Comparison of ENCODE assay signal across 10 cellular contexts in genomic region chr10:73647875-73648228, GRCh38. TPM values are rescaled to one million over a fixed set of nuclear protein-coding genes. Genes with fewer than 3 reads are reported as not detected.
A peak's percentile ranks its signal among the peaks of the same experiment; 100 is the strongest.
DNase-seq lines count a peak whose midpoint lies in the region; TF ChIP-seq lines count a peak whose summit lies in the region.
"Had no signal": no experiment of that assay in that cellular context is flagged by ENCODE, and none has a peak within 500 bp of the region (broad histone marks: within the 10 kb centered on the region; RNA-seq: fewer than 3 reads in every experiment).

No MANE protein-coding gene starts in this region.

- no peaks in the 10 kb centered on the region for H3K9me2 ChIP-seq in neural cell (ENCODE audit: insufficient read depth, low read length)

- no peak for TF ChIP-seq EP300 in neural cell (conservative IDR thresholded peaks at IDR 0.05; ENCODE audit: poor library complexity, severe bottlenecking)

- POLR2A ChIA-PET in AG04450 (lab: Yijun Ruan, JAX) = interaction anchor here (1.2 to 1.3 kb wide), 2 partner anchors 22 to 83 kb away, joined by 3 read pairs; no protein-coding TSS in a partner anchor

- no peaks in the 10 kb centered on the region for H3F3A ChIP-seq in neural cell (ENCODE audit: insufficient read depth, low read length, poor library complexity, severe bottlenecking)

- no peak for TF ChIP-seq RAD21 in neural cell (conservative IDR thresholded peaks at IDR 0.05)

- peaks cover 21% of the 10 kb centered on the region for H3K4me1 ChIP-seq in SJCRH30

- CTCF ChIA-PET in AG04450 (lab: Charles Lee) = interaction anchor here (10.0 kb wide), 1 partner anchor 119 kb away, joined by 284 read pairs; no protein-coding TSS in a partner anchor

- H3K79me2 ChIP-seq in neural cell (replicated peaks; ENCODE audit: insufficient read depth, low read length) = no peaks in the 10 kb centered on the region

- H3K4me2 ChIP-seq in neural cell (ENCODE audit: low read length) = peak overlapping the region; percentile 39

- peak overlapping the region; percentile 76 for H2AFZ ChIP-seq in neural cell (ENCODE audit: low read depth, low read length)

- H3K4me3 ChIP-seq in AG04450 (ENCODE audit: low read depth, low read length) (peak overlapping the region; percentile 27), epithelial cell of proximal tubule (ENCODE audit: low read depth, low read length) (peak overlapping the region; percentile 64), neural cell (ENCODE audit: low read length) (peak overlapping the region; percentile 75), SJCRH30 (no peak overlapping the region)

- no peak overlapping the region for H3K27ac ChIP-seq in AG04450 (ENCODE audit: low read depth, low read length)
- peak overlapping the region; percentile 50 for H3K27ac ChIP-seq in KOPT-K1 (ENCODE audit: low read depth, low read length, poor library complexity, severe bottlenecking)
- peak overlapping the region; percentile 33 for H3K27ac ChIP-seq in neural cell (ENCODE audit: low read length)
- H3K27ac ChIP-seq in SJCRH30 = no peak overlapping the region

- no peaks in the 10 kb centered on the region for H3K36me3 ChIP-seq in KOPT-K1 (ENCODE audit: insufficient read depth, low read length)
- no peaks in the 10 kb centered on the region for H3K36me3 ChIP-seq in neural cell (ENCODE audit: insufficient read depth, low read length)
- no peaks in the 10 kb centered on the region for H3K36me3 ChIP-seq in SJCRH30

- H3K9ac ChIP-seq in neural cell (ENCODE audit: low read length) = peak overlapping the region; percentile 65

- DNase-seq in AG04450 (ENCODE audit: low read depth, low spot score) = no peak
- no peak for DNase-seq in epithelial cell of proximal tubule (ENCODE audit: low read depth)
- no peak for DNase-seq in SJCRH30
- DNase-seq in stimulated activated CD4-positive, alpha-beta T cell treated with anti-CD3 and anti-CD28 coated beads, Interleukin-4, amount 100 ng/mL, for 24 hours = no peak
- DNase-seq in activated gamma-delta T cell (lab: John Stamatoyannopoulos, UW) = no peak
- no peak for DNase-seq in NAMALWA (ENCODE audit: low spot score)
- DNase-seq: stimulated activated naive CD4-positive, alpha-beta T cell treated with Interleukin-2 at 50 U/mL for 16 hours had no signal

- TF ChIP-seq CTCF in AG04450 (IDR thresholded peaks at IDR 0.05; ENCODE audit: low read depth, low read length) (no peak), epithelial cell of proximal tubule (conservative IDR thresholded peaks at IDR 0.05; ENCODE audit: low read depth, low read length) (no peak), neural cell (IDR thresholded peaks at IDR 0.05; ENCODE audit: poor library complexity, severe bottlenecking) (no peak)

- H4K20me1 ChIP-seq in neural cell (ENCODE audit: insufficient read depth) = no peaks in the 10 kb centered on the region

- H3K27me3 ChIP-seq in AG04450 (ENCODE audit: control insufficient read depth, insufficient read depth, low read length) (no peaks in the 10 kb centered on the region), neural cell (ENCODE audit: insufficient read depth, low read depth, low read length) (no peaks in the 10 kb centered on the region), SJCRH30 (no peaks in the 10 kb centered on the region)

- H3K9me3 ChIP-seq in AG04450 (ENCODE audit: control insufficient read depth, insufficient read depth, low read length) = peaks cover 3% of the 10 kb centered on the region; the same call in 1 of the 2 replicates
- H3K9me3 ChIP-seq in KOPT-K1 (ENCODE audit: insufficient read depth, low read length, poor library complexity, severe bottlenecking) = no peaks in the 10 kb centered on the region
- no peaks in the 10 kb centered on the region for H3K9me3 ChIP-seq in neural cell (ENCODE audit: low read length)
- no peaks in the 10 kb centered on the region for H3K9me3 ChIP-seq in SJCRH30 (replicated peaks)

TF ChIP-seq in neural cell, 6 proteins besides CTCF, POLR2A, EP300 and RAD21:
- no peak for TF ChIP-seq POLR2AphosphoS5 (IDR thresholded peaks at IDR 0.05)
- TF ChIP-seq MXI1 (conservative IDR thresholded peaks at IDR 0.05; ENCODE audit: poor library complexity, severe bottlenecking) = no peak
- TF ChIP-seq SMC3 (conservative IDR thresholded peaks at IDR 0.05; ENCODE audit: poor library complexity) = no peak
- no peak for TF ChIP-seq TAF1 (IDR thresholded peaks at IDR 0.05; ENCODE audit: low read depth)
- TF ChIP-seq, protein P1, sequence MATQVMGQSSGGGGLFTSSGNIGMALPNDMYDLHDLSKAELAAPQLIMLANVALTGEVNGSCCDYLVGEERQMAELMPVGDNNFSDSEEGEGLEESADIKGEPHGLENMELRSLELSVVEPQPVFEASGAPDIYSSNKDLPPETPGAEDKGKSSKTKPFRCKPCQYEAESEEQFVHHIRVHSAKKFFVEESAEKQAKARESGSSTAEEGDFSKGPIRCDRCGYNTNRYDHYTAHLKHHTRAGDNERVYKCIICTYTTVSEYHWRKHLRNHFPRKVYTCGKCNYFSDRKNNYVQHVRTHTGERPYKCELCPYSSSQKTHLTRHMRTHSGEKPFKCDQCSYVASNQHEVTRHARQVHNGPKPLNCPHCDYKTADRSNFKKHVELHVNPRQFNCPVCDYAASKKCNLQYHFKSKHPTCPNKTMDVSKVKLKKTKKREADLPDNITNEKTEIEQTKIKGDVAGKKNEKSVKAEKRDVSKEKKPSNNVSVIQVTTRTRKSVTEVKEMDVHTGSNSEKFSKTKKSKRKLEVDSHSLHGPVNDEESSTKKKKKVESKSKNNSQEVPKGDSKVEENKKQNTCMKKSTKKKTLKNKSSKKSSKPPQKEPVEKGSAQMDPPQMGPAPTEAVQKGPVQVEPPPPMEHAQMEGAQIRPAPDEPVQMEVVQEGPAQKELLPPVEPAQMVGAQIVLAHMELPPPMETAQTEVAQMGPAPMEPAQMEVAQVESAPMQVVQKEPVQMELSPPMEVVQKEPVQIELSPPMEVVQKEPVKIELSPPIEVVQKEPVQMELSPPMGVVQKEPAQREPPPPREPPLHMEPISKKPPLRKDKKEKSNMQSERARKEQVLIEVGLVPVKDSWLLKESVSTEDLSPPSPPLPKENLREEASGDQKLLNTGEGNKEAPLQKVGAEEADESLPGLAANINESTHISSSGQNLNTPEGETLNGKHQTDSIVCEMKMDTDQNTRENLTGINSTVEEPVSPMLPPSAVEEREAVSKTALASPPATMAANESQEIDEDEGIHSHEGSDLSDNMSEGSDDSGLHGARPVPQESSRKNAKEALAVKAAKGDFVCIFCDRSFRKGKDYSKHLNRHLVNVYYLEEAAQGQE (IDR thresholded peaks at IDR 0.05; ENCODE audit: borderline replicate concordance) = no peak
- no peak for TF ChIP-seq EZH2 (IDR thresholded peaks at IDR 0.05; ENCODE audit: borderline replicate concordance, insufficient read depth, low read length, poor library complexity, severe bottlenecking)
TF ChIP-seq in neural cell: peak in this region for 0.

RNA-seq across cellular contexts. Expression of gene MYOZ1, which starts 6.6 kb away (rescaled TPM):
- polyA plus RNA-seq in AG04450 (2011; rRNA removed) = not detected in 2 replicates
- not detected in 2 replicates for polyA minus RNA-seq in AG04450 (2011; rRNA and poly(A)+ RNA removed)
- total RNA-seq in epithelial cell of proximal tubule = 1.1 TPM in 1 of 2 replicates, not detected in the other
- 0.61 TPM in 1 of 2 replicates, not detected in the other for polyA plus RNA-seq in neural cell
- 0.35 TPM in 1 of 2 replicates, not detected in the other for polyA minus RNA-seq in neural cell
- 0.26 and 0.84 TPM in 2 replicates for total RNA-seq in SJCRH30 (2014; rRNA removed; shearing (Covaris generic))

RNA-seq across cellular contexts. Expression of gene SYNPO2L, which starts 8.0 kb away (rescaled TPM):
- 0.02 and 0.05 TPM in 2 replicates for polyA plus RNA-seq in AG04450 (2011; rRNA removed)
- polyA minus RNA-seq in AG04450 (2011; rRNA and poly(A)+ RNA removed) = 0.05 and 0.13 TPM in 2 replicates
- not detected in 2 replicates for total RNA-seq in epithelial cell of proximal tubule
- not detected in 2 replicates for polyA plus RNA-seq in neural cell
- not detected in 2 replicates for polyA minus RNA-seq in neural cell
- 1.8 and 2.1 TPM in 2 replicates for total RNA-seq in SJCRH30 (2014; rRNA removed; shearing (Covaris generic))
- total RNA-seq: SK-MEL-5 had no signal

RNA-seq across cellular contexts. Expression of gene AGAP5, which starts 50.1 kb away (rescaled TPM):
- polyA plus RNA-seq in AG04450 (2011; rRNA removed) = 2.9 and 3.3 TPM in 2 replicates
- polyA minus RNA-seq in AG04450 (2011; rRNA and poly(A)+ RNA removed) = 3.3 and 4.0 TPM in 2 replicates
- 1.0 and 1.9 TPM in 2 replicates for total RNA-seq in epithelial cell of proximal tubule
- polyA plus RNA-seq in neural cell = 6.5 and 8.2 TPM in 2 replicates
- 5.4 and 8.8 TPM in 2 replicates for polyA minus RNA-seq in neural cell
- total RNA-seq in SJCRH30 (2014; rRNA removed; shearing (Covaris generic)) = 2.2 and 2.7 TPM in 2 replicates

RNA-seq across cellular contexts. Expression of gene USP54, which starts 56.7 kb away (rescaled TPM):
- polyA plus RNA-seq in AG04450 (2011; rRNA removed) (8.6 and 11.2 TPM in 2 replicates), neural cell (12.7 and 18.4 TPM in 2 replicates)
- polyA minus RNA-seq in AG04450 (2011; rRNA and poly(A)+ RNA removed) = 13.6 and 16.1 TPM in 2 replicates
- 13.7 and 17.2 TPM in 2 replicates for total RNA-seq in epithelial cell of proximal tubule
- 41.6 and 50.6 TPM in 2 replicates for polyA minus RNA-seq in neural cell
- total RNA-seq in SJCRH30 (2014; rRNA removed; shearing (Covaris generic)) = 27.0 and 29.9 TPM in 2 replicates

Comparison
In these comparisons a context has a peak if more than half of its experiments do, and no peak if none do; other contexts are left out.
1. H3K27ac ChIP-seq: peak in KOPT-K1 (single experiment) and neural cell (single experiment); none in AG04450 (single experiment) and SJCRH30 (single experiment).